8 cellular contexts compared by ENCODE assay signal in the genomic region with DNA sequence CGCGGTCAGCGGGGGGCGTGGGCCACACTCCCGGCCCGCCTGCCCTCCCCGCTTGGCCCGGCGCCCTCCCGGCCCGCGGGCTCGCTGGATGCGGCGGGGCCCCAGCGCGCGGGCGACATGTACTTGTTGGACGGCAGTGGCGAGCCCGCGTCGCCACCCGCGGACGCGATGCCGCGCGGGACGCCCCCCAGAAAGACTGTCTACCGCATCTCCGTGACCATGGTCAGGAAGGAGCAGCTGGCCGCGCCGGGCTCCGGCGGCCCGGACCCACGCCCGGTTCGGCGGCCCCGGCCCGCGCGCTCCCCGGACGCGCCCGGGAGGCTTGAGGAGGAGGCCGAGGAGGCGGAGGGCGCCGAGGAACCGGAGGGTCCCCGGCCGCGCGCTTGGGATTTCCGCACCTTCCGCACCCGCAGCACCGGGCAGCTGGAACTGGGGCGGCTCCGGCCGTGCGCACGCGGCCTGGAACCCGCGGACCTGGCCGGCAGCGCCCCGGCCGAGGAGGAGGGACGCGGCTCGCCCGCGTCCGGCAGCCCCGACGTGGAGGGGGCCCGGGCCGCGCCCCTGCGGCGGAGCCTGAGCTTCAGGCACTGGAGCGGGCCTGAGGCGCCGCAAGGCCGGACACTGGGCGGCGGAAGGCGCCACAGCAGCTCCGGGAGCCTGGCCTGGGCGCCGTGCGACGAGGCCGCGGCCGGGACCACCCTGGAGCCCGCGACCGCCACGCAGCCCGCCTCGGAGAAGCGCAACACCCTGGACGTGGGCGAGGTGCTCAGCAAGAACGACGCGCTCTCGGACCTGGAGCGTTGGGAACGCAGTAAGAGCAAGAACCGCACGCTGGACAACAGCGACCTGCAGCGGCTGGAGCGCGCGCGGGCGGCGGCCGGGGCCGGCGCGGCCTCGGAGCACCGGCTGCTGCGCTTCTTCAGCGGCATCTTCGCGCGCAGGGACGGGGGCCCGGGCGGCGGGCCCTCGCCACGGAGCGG.
A peak's percentile ranks its signal among the peaks of the same experiment; 100 is the strongest.
DNase-seq lines count a peak whose midpoint lies in the region; ATAC-seq and TF ChIP-seq lines count a peak whose summit lies in the region.

No MANE protein-coding gene starts in this region.

- DNase-seq in DND-41 (no peak), NCI-H510A (lab: John Stamatoyannopoulos, UW) (peak; percentile 64), epidermal melanocyte (ENCODE audit: insufficient read length, low spot score) (peak; percentile 54), mesendoderm (peak; percentile 83), upper lobe of right lung (peak; percentile 74), DMS114 treated with DMSO at 0.1 percent for 48 hours (lab: John Stamatoyannopoulos, UW; ENCODE audit: unreplicated experiment) (no peak), OCI-M1 (lab: John Stamatoyannopoulos, UW) (no peak)

- H3K9me3 ChIP-seq in DND-41 (ENCODE audit: insufficient read depth, low read length, severe bottlenecking) = no peaks in the 10 kb centered on the region
- no peaks in the 10 kb centered on the region for H3K9me3 ChIP-seq in upper lobe of right lung

- no peak overlapping the region for H2BK15ac ChIP-seq in mesendoderm (replicated peaks; ENCODE audit: low read depth)

- H4K5ac ChIP-seq in mesendoderm (ENCODE audit: low read length) = no peak overlapping the region

- ATAC-seq in DND-41 (ENCODE audit: insufficient read depth, low read depth) (no peak), upper lobe of right lung (peak; percentile 77), HG03469 (IDR thresholded peaks at IDR 0.05; ENCODE audit: unreplicated experiment) (no peak)

- intact Hi-C loops in upper lobe of right lung (cut with DNase I) = loop anchor here (5.0 to 10.0 kb wide), 2 partner anchors 55 to 73 kb away; no protein-coding TSS in a partner anchor

- TF ChIP-seq CTCF in DND-41 (IDR thresholded peaks at IDR 0.05; ENCODE audit: borderline replicate concordance, extremely low read depth, low read length, poor library complexity, severe bottlenecking) = no peak
- TF ChIP-seq CTCF in upper lobe of right lung (IDR thresholded peaks at IDR 0.05) = peak; percentile 43

- H3K4ac ChIP-seq in mesendoderm (ENCODE audit: low read depth, low read length) = no peak overlapping the region

- peaks cover 11% of the 10 kb centered on the region; the same call in 1 of the 2 replicates for H4K20me1 ChIP-seq in DND-41 (ENCODE audit: insufficient read depth, low read length)

- H4K8ac ChIP-seq in mesendoderm (ENCODE audit: low read depth, low read length) = no peak overlapping the region

- H3K23ac ChIP-seq in mesendoderm (ENCODE audit: low read length) = no peak overlapping the region

- WGBS in mesendoderm (ENCODE audit: extremely low coverage, insufficient coverage, low lambda C conversion rate) = no CpG with 5 or more reads among the region's 148 CpGs

- H2BK5ac ChIP-seq in mesendoderm (ENCODE audit: low read length) = no peak overlapping the region

- H3K9ac ChIP-seq in DND-41 (ENCODE audit: low read depth, low read length) = peak overlapping the region; percentile 46; the same call in 1 of the 2 replicates
- peak overlapping the region; percentile 63 for H3K9ac ChIP-seq in mesendoderm (ENCODE audit: low read length)

- H2BK120ac ChIP-seq in mesendoderm (ENCODE audit: low read depth, low read length) = no peak overlapping the region

- peak overlapping the region; percentile 74 for H3K56ac ChIP-seq in mesendoderm (ENCODE audit: low read length)

- H3K4me2 ChIP-seq in DND-41 (ENCODE audit: insufficient read depth, low read length) = peak overlapping the region; percentile 60
- peak overlapping the region; percentile 85 for H3K4me2 ChIP-seq in mesendoderm (ENCODE audit: low read length)

- H2AK5ac ChIP-seq in mesendoderm (ENCODE audit: low read length) = no peak overlapping the region

- no peak overlapping the region for H2AFZ ChIP-seq in DND-41 (ENCODE audit: low read depth, low read length)

- no peaks in the 10 kb centered on the region for H3K27me3 ChIP-seq in DND-41 (ENCODE audit: insufficient read depth, low read length, poor library complexity)
- peaks cover 12% of the 10 kb centered on the region for H3K27me3 ChIP-seq in mesendoderm (ENCODE audit: insufficient read depth, low read length, poor library complexity)
- no peaks in the 10 kb centered on the region for H3K27me3 ChIP-seq in upper lobe of right lung

- H3K18ac ChIP-seq in mesendoderm (ENCODE audit: low read length) = peak overlapping the region; percentile 32

- H3K4me3 ChIP-seq in DND-41 (ENCODE audit: low read depth in 1 of 2, low read length in 2 of 2) = peak overlapping the region in 1 of 2 experiments; percentile 56; a peak in 2 of 4 replicates
- no peak overlapping the region for H3K4me3 ChIP-seq in mesendoderm (ENCODE audit: low read length)
- peak overlapping the region; percentile 43 for H3K4me3 ChIP-seq in upper lobe of right lung

- H3K36me3 ChIP-seq in DND-41 (ENCODE audit: insufficient read depth, low read length) = no peaks in the 10 kb centered on the region
- no peaks in the 10 kb centered on the region for H3K36me3 ChIP-seq in mesendoderm (ENCODE audit: control insufficient read depth, insufficient read depth, low read length)
- H3K36me3 ChIP-seq in upper lobe of right lung = no peaks in the 10 kb centered on the region

- peaks cover 7% of the 10 kb centered on the region for H3K79me2 ChIP-seq in DND-41 (ENCODE audit: insufficient read depth, low read length)
- no peaks in the 10 kb centered on the region for H3K79me2 ChIP-seq in mesendoderm (ENCODE audit: control insufficient read depth, insufficient read depth, low read length)

- peaks cover 5% of the 10 kb centered on the region for H3K79me1 ChIP-seq in mesendoderm (ENCODE audit: low read length)

- no peak overlapping the region for H3K27ac ChIP-seq in DND-41 (ENCODE audit: low read length)
- no peak overlapping the region for H3K27ac ChIP-seq in mesendoderm (ENCODE audit: low read depth, low read length)
- H3K27ac ChIP-seq in upper lobe of right lung = no peak overlapping the region

- H3K4me1 ChIP-seq in DND-41 (ENCODE audit: insufficient read depth, low read length) (peaks cover 43% of the 10 kb centered on the region), mesendoderm (ENCODE audit: control insufficient read depth, low read depth, low read length) (no peaks in the 10 kb centered on the region), upper lobe of right lung (peaks cover 17% of the 10 kb centered on the region)

Comparison
In these comparisons a context has a peak if more than half of its experiments do, and no peak if none do; other contexts are left out.
1. DNase-seq: peak in NCI-H510A (single experiment), epidermal melanocyte (single experiment), mesendoderm (single experiment) and upper lobe of right lung (single experiment); none in DND-41 (single experiment), DMS114 treated with DMSO at 0.1 percent for 48 hours (single experiment) and OCI-M1 (single experiment).